Comparison of ENCODE assay signal across 10 cellular contexts in genomic region chr7:2518101-2518500, GRCh38. TPM values are rescaled to one million over a fixed set of nuclear protein-coding genes. Genes with fewer than 3 reads are reported as not detected.
DNase-seq lines count a peak whose midpoint lies in the region; ATAC-seq and TF ChIP-seq lines count a peak whose summit lies in the region.
"Had no signal": no experiment of that assay in that cellular context is flagged by ENCODE, and none has a peak within 500 bp of the region (broad histone marks: within the 10 kb centered on the region; RNA-seq: fewer than 3 reads in every experiment).

No MANE protein-coding gene starts in this region.

- H3K27ac ChIP-seq in left ventricle myocardium inferior (replicated peaks) = peak overlapping the region; percentile 71
- peak overlapping the region in 5 of 12 donors; percentile 49 to 86 (median 62) for H3K27ac ChIP-seq in heart left ventricle
- peak overlapping the region; percentile 84 for H3K27ac ChIP-seq in SJCRH30
- H3K27ac ChIP-seq in iPS-20b (ENCODE audit: low read length) = no peak overlapping the region

- DNase-seq in left ventricle myocardium inferior (no peak), heart left ventricle (no peak), SJCRH30 (no peak), NCI-H187 treated with DMSO at 0.1 percent for 48 hours (lab: John Stamatoyannopoulos, UW) (no peak), GM10248 (ENCODE audit: extremely low spot score) (no peak)
- DNase-seq: NCI-H1930 had no signal

- TF ChIP-seq CTCF in left ventricle myocardium inferior (IDR thresholded peaks at IDR 0.05; ENCODE audit: borderline replicate concordance) = no peak
- no peak for TF ChIP-seq CTCF in heart left ventricle (IDR thresholded peaks at IDR 0.05)
- no peak for TF ChIP-seq CTCF in GM10248 (IDR thresholded peaks at IDR 0.05; ENCODE audit: control extremely low read depth, extremely low read depth, low read depth, missing control alignments)

- H3K9me3 ChIP-seq in left ventricle myocardium inferior (replicated peaks) (no peaks in the 10 kb centered on the region), heart left ventricle (no peaks in the 10 kb centered on the region), SJCRH30 (replicated peaks) (no peaks in the 10 kb centered on the region), iPS-20b (ENCODE audit: insufficient read depth, low read depth, low read length) (no peaks in the 10 kb centered on the region)

- intact Hi-C loops in left ventricle myocardium inferior (cut with micrococcal nuclease) = no loop called here
- intact Hi-C loops in heart left ventricle (cut with DNase I) = loop anchor here in 2 of 10 donors (5.0 kb wide), 2 partner anchors 34 to 36 kb away; no protein-coding TSS in a partner anchor

- no peak overlapping the region for H3K4me3 ChIP-seq in left ventricle myocardium inferior
- peak overlapping the region in 1 of 12 donors; percentile 94 for H3K4me3 ChIP-seq in heart left ventricle
- no peak overlapping the region for H3K4me3 ChIP-seq in SJCRH30
- peak overlapping the region; percentile 70; the same call in 1 of the 2 replicates for H3K4me3 ChIP-seq in iPS-20b (ENCODE audit: low read length)

- H3K36me3 ChIP-seq in left ventricle myocardium inferior (no peaks in the 10 kb centered on the region), heart left ventricle (no peaks in the 10 kb centered on the region), SJCRH30 (no peaks in the 10 kb centered on the region), iPS-20b (ENCODE audit: insufficient read depth, low read depth, low read length) (no peaks in the 10 kb centered on the region)

- WGBS in heart left ventricle, 4 donors = 54 to 85% (median 73%) methylated on average over 4 to 8 of the region's 8 CpGs

- H3K27me3 ChIP-seq in left ventricle myocardium inferior (ENCODE audit: low read depth) (peaks cover 30% of the 10 kb centered on the region), heart left ventricle (peaks cover 0 to 27% (median 0%) of the 10 kb centered on the region in 9 donors), SJCRH30 (no peaks in the 10 kb centered on the region), iPS-20b (ENCODE audit: insufficient read depth, low read length) (peaks cover 60% of the 10 kb centered on the region)

- peaks cover 46% of the 10 kb centered on the region for H3K4me1 ChIP-seq in left ventricle myocardium inferior
- peaks cover 5 to 48% (median 28%) of the 10 kb centered on the region in 12 donors for H3K4me1 ChIP-seq in heart left ventricle
- H3K4me1 ChIP-seq in SJCRH30 = peaks cover 51% of the 10 kb centered on the region
- H3K4me1 ChIP-seq in iPS-20b (ENCODE audit: insufficient read depth, low read length) = peaks cover 34% of the 10 kb centered on the region

- no peak overlapping the region for H3K9ac ChIP-seq in iPS-20b (ENCODE audit: low read depth, low read length)

- TF ChIP-seq POLR2A in heart left ventricle (IDR thresholded peaks at IDR 0.05) = no peak

- CTCF ChIA-PET in GM10248 (lab: Yijun Ruan, JAX) = no interaction called here

- ATAC-seq in heart left ventricle (no peak), GM18498 (IDR thresholded peaks at IDR 0.05; ENCODE audit: unreplicated experiment) (no peak), GM18519 (IDR thresholded peaks at IDR 0.05; ENCODE audit: low FRiP score, unreplicated experiment) (no peak)

- POLR2A ChIA-PET in GM10248 (lab: Yijun Ruan, JAX) = no interaction called here

RNA-seq across cellular contexts. Expression of gene LFNG, which starts 1.5 kb away (rescaled TPM):
- total RNA-seq in left ventricle myocardium inferior (5.2 TPM), heart left ventricle (10 to 100 TPM in 3 of 9 donors, 1 to 10 TPM in 6; 3.1 to 22.8 (median 7.7) TPM)
- polyA plus RNA-seq in heart left ventricle = 1 to 10 TPM; 5.4 to 5.7 TPM
- total RNA-seq in SJCRH30 (2014; rRNA removed; shearing (Covaris generic)) = 20.3 and 25.2 TPM in 2 replicates

RNA-seq across cellular contexts. Expression of gene BRAT1, which starts 37.2 kb away (rescaled TPM):
- 13.7 TPM for total RNA-seq in left ventricle myocardium inferior
- total RNA-seq in heart left ventricle = 10 to 100 TPM; 10.9 to 27.8 (median 14.9) TPM
- 10 to 100 TPM; 13.8 to 17.8 TPM for polyA plus RNA-seq in heart left ventricle
- total RNA-seq in SJCRH30 (2014; rRNA removed; shearing (Covaris generic)) = 38.5 and 41.5 TPM in 2 replicates

RNA-seq across cellular contexts. Expression of gene IQCE, which starts 40.7 kb away (rescaled TPM):
- total RNA-seq in left ventricle myocardium inferior (11.5 TPM), heart left ventricle (10 to 100 TPM in 5 of 9 donors, 1 to 10 TPM in 4; 8.0 to 14.1 (median 10.3) TPM)
- polyA plus RNA-seq in heart left ventricle = 10 to 100 TPM in 1 of 2 donors, 1 to 10 TPM in 1; 5.0 to 10.8 TPM
- total RNA-seq in SJCRH30 (2014; rRNA removed; shearing (Covaris generic)) = 5.0 and 5.1 TPM in 2 replicates

RNA-seq across cellular contexts. Expression of gene GRIFIN, which starts 41.9 kb away (rescaled TPM):
- total RNA-seq in left ventricle myocardium inferior (not detected), heart left ventricle (not detected)
- not detected for polyA plus RNA-seq in heart left ventricle
- not detected in 2 replicates for total RNA-seq in SJCRH30 (2014; rRNA removed; shearing (Covaris generic))
- total RNA-seq: H4 had no signal
